10 cellular contexts compared by ENCODE assay signal in the genomic region with DNA sequence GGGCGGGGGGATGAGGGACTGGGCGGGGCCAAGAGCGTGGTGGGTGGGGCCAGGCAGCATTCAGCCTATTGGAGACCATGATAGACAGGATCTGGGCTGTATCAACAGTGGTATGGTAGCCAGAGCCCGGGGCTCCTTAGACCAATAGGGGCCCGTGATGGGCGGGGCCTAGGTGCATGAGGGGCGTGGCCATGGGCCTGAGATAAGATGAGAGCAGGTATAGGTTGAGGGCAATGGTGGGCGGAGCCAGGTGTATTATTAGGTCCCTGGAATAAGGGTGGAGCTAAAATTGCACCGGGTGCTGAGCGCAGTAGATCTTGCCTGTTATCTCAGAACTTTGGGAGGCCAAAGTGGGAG. TPM values are rescaled to one million over a fixed set of nuclear protein-coding genes. Genes with fewer than 3 reads are reported as not detected.
DNase-seq lines count a peak whose midpoint lies in the region; ATAC-seq, FAIRE-seq and TF ChIP-seq lines count a peak whose summit lies in the region.
"Had no signal": no experiment of that assay in that cellular context is flagged by ENCODE, and none has a peak within 500 bp of the region (broad histone marks: within the 10 kb centered on the region; RNA-seq: fewer than 3 reads in every experiment).

No MANE protein-coding gene starts in this region.

- TF ChIP-seq RAD21 in SK-N-SH (IDR thresholded peaks at IDR 0.05; ENCODE audit: low read length), result no peak

- CTCF ChIA-PET in SK-N-SH (lab: Yijun Ruan, JAX), result no interaction called here

- H3K27ac ChIP-seq in SK-N-SH (ENCODE audit: low read depth in 2 of 2, low read length in 1 of 2), result no peak overlapping the region
- H3K27ac ChIP-seq in RWPE2 (ENCODE audit: poor library complexity, severe bottlenecking), result no peak overlapping the region
- no peak overlapping the region for H3K27ac ChIP-seq in smooth muscle cell (ENCODE audit: low read depth)
- H3K27ac ChIP-seq: epithelial cell of prostate had no signal

- H3K4me3 ChIP-seq in SK-N-SH (ENCODE audit: low read depth in 2 of 2, low read length in 1 of 2) (no peak overlapping the region), RWPE2 (ENCODE audit: severe bottlenecking) (no peak overlapping the region), bronchial epithelial cell (ENCODE audit: low read depth, low read length) (no peak overlapping the region), smooth muscle cell (no peak overlapping the region)

- H3K27me3 ChIP-seq in SK-N-SH (ENCODE audit: insufficient read depth), result no peaks in the 10 kb centered on the region
- H3K27me3 ChIP-seq in RWPE2 (ENCODE audit: insufficient read depth, poor library complexity, severe bottlenecking), result no peaks in the 10 kb centered on the region
- H3K27me3 ChIP-seq in bronchial epithelial cell (ENCODE audit: control insufficient read depth, insufficient read depth, low read length), result no peaks in the 10 kb centered on the region
- H3K27me3 ChIP-seq in smooth muscle cell (ENCODE audit: low read depth), result no peaks in the 10 kb centered on the region

- H3K9ac ChIP-seq in SK-N-SH (no peak overlapping the region), smooth muscle cell (ENCODE audit: low read depth) (no peak overlapping the region)

- H3K9me3 ChIP-seq in SK-N-SH (no peaks in the 10 kb centered on the region), RWPE2 (ENCODE audit: severe bottlenecking) (no peaks in the 10 kb centered on the region), smooth muscle cell (replicated peaks; ENCODE audit: low read depth) (no peaks in the 10 kb centered on the region)

- no peaks in the 10 kb centered on the region for H3K9me2 ChIP-seq in SK-N-SH

- TF ChIP-seq CTCF in SK-N-SH (IDR thresholded peaks at IDR 0.05) (no peak), RWPE2 (IDR thresholded peaks at IDR 0.05; ENCODE audit: poor library complexity, severe bottlenecking) (no peak), bronchial epithelial cell (IDR thresholded peaks at IDR 0.05; ENCODE audit: insufficient read depth, low read length, severe bottlenecking) (no peak), smooth muscle cell (IDR thresholded peaks at IDR 0.05; ENCODE audit: borderline replicate concordance, insufficient read depth, poor library complexity, severe bottlenecking) (no peak)

- H3F3A ChIP-seq in SK-N-SH (replicated peaks; ENCODE audit: insufficient read depth) (peaks cover 2% of the 10 kb centered on the region), smooth muscle cell (ENCODE audit: low read depth) (no peaks in the 10 kb centered on the region)

- POLR2A ChIA-PET in SK-N-SH (lab: Yijun Ruan, JAX), result no interaction called here

- FAIRE-seq in bronchial epithelial cell (lab: Jason Lieb, UNC), result no peak

- 66% methylated on average over 10 of the region's 10 CpGs for WGBS in SK-N-SH (ENCODE audit: low lambda C conversion rate)
- WGBS in smooth muscle cell (ENCODE audit: low lambda C conversion rate), result 88% methylated on average over 7 of the region's 10 CpGs

- ATAC-seq in SK-N-SH treated with all-trans-retinoic acid at 6 μM for 48 hours, result no peak
- peak; percentile 48 for ATAC-seq in RWPE2 (ENCODE audit: low read depth)
- ATAC-seq in HG03571 (IDR thresholded peaks at IDR 0.05; ENCODE audit: unreplicated experiment), result no peak

- TF ChIP-seq EP300 in SK-N-SH (IDR thresholded peaks at IDR 0.05; ENCODE audit: borderline replicate concordance in 1 of 2, low read depth in 1 of 2, low read length in 1 of 2), result no peak

- H3K4me1 ChIP-seq in SK-N-SH (ENCODE audit: control insufficient read depth in 1 of 2, insufficient read depth in 2 of 2, low read depth in 1 of 2, low read length in 1 of 2) (peaks cover 0 to 26% of the 10 kb centered on the region in 2 experiments; a peak in 2 of 4 replicates), RWPE2 (ENCODE audit: insufficient read depth, poor library complexity, severe bottlenecking) (no peaks in the 10 kb centered on the region), smooth muscle cell (ENCODE audit: low read depth) (peaks cover 5% of the 10 kb centered on the region)

- H3K79me2 ChIP-seq in SK-N-SH (ENCODE audit: insufficient read depth) (no peaks in the 10 kb centered on the region), smooth muscle cell (ENCODE audit: low read depth) (no peaks in the 10 kb centered on the region)

- H3K4me2 ChIP-seq in SK-N-SH (no peak overlapping the region), smooth muscle cell (no peak overlapping the region)

- H3K36me3 ChIP-seq in SK-N-SH (replicated peaks in 1 of 2; ENCODE audit: control insufficient read depth in 1 of 2, insufficient read depth in 2 of 2, low read length in 1 of 2) (no peaks in the 10 kb centered on the region), RWPE2 (ENCODE audit: low read depth) (peaks cover 6% of the 10 kb centered on the region; the same call in 1 of the 2 replicates), bronchial epithelial cell (ENCODE audit: control insufficient read depth, insufficient read depth, low read length) (peaks cover 5% of the 10 kb centered on the region), smooth muscle cell (ENCODE audit: low read depth) (no peaks in the 10 kb centered on the region)

- H4K20me1 ChIP-seq in SK-N-SH (ENCODE audit: insufficient read depth) (no peaks in the 10 kb centered on the region), smooth muscle cell (ENCODE audit: low read depth) (no peaks in the 10 kb centered on the region)

- peak; percentile 72 for DNase-seq in SK-N-SH
- DNase-seq in RWPE2 (ENCODE audit: low spot score), result peak; percentile 83
- DNase-seq in bronchial epithelial cell (ENCODE audit: low read depth), result peak; percentile 13
- peak; percentile 70 to 79 for DNase-seq in stimulated activated CD8-positive, alpha-beta memory T cell treated with anti-CD3 and anti-CD28 coated beads, Interleukin-15, amount 100 ng/mL, for 48 hours (ENCODE audit: low read depth in 2 of 2)
- no peak for DNase-seq in AG08395 (ENCODE audit: low spot score)
- DNase-seq in smooth muscle cell (lab: John Stamatoyannopoulos, UW; ENCODE audit: unreplicated experiment), result no peak

- H2AFZ ChIP-seq in SK-N-SH (ENCODE audit: low read depth) (no peak overlapping the region), smooth muscle cell (ENCODE audit: low read depth) (no peak overlapping the region)

TF ChIP-seq in SK-N-SH, 30 proteins besides CTCF, POLR2A, EP300 and RAD21:
- no peak for TF ChIP-seq GATA2 (CRISPR knock-in tag; IDR thresholded peaks at IDR 0.05)
TF ChIP-seq in SK-N-SH: peak in this region for 0.

TF ChIP-seq in SK-N-SH treated with all-trans-retinoic acid at 6 μM for 48 hours, 23 proteins besides CTCF, POLR2A, EP300 and RAD21:
- no peak for TF ChIP-seq GLIS3 (CRISPR knock-in tag; IDR thresholded peaks at IDR 0.05)
- no peak for TF ChIP-seq SNAI2 (CRISPR knock-in tag; IDR thresholded peaks at IDR 0.05)
- TF ChIP-seq, protein P1, sequence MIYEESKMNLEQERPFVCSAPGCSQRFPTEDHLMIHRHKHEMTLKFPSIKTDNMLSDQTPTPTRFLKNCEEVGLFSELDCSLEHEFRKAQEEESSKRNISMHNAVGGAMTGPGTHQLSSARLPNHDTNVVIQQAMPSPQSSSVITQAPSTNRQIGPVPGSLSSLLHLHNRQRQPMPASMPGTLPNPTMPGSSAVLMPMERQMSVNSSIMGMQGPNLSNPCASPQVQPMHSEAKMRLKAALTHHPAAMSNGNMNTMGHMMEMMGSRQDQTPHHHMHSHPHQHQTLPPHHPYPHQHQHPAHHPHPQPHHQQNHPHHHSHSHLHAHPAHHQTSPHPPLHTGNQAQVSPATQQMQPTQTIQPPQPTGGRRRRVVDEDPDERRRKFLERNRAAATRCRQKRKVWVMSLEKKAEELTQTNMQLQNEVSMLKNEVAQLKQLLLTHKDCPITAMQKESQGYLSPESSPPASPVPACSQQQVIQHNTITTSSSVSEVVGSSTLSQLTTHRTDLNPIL (CRISPR knock-in tag; IDR thresholded peaks at IDR 0.05; ENCODE audit: low read depth), result no peak

RNA-seq across cellular contexts. Expression of a gene that starts 5.3 kb away (rescaled TPM):
- polyA plus RNA-seq in SK-N-SH (2012; rRNA removed), result 7.8 and 8.3 TPM in 2 replicates
- polyA plus RNA-seq in SK-N-SH (2012; cell fraction: cytosol; rRNA removed), result 3.1 and 3.9 TPM in 2 replicates
- 53.6 and 91.8 TPM in 2 replicates for polyA plus RNA-seq in SK-N-SH (2012; cell fraction: nucleus; rRNA removed)
- 6.8 and 13.8 TPM in 2 replicates for total RNA-seq in bronchial epithelial cell
- total RNA-seq in smooth muscle cell, result 4.1 and 5.0 TPM in 2 replicates
- polyA plus RNA-seq in smooth muscle cell, result 11.8 and 26.5 TPM in 2 replicates

RNA-seq across cellular contexts. Expression of a gene that starts 18.8 kb away (rescaled TPM):
- 152 and 279 TPM in 2 replicates for polyA plus RNA-seq in SK-N-SH (2012; rRNA removed)
- 125 and 167 TPM in 2 replicates for polyA plus RNA-seq in SK-N-SH (2012; cell fraction: cytosol; rRNA removed)
- polyA plus RNA-seq in SK-N-SH (2012; cell fraction: nucleus; rRNA removed), result 199 and 204 TPM in 2 replicates
- total RNA-seq in bronchial epithelial cell, result 96.9 and 189 TPM in 2 replicates
- 150 and 155 TPM in 2 replicates for total RNA-seq in smooth muscle cell
- polyA plus RNA-seq in smooth muscle cell, result 392 and 404 TPM in 2 replicates

RNA-seq across cellular contexts. Expression of a gene that starts 21.7 kb away (rescaled TPM):
- 2.8 and 4.2 TPM in 2 replicates for polyA plus RNA-seq in SK-N-SH (2012; rRNA removed)
- 1.7 and 2.5 TPM in 2 replicates for polyA plus RNA-seq in SK-N-SH (2012; cell fraction: cytosol; rRNA removed)
- polyA plus RNA-seq in SK-N-SH (2012; cell fraction: nucleus; rRNA removed), result 5.9 and 9.7 TPM in 2 replicates
- total RNA-seq in bronchial epithelial cell, result 9.0 and 11.8 TPM in 2 replicates
- 4.4 and 8.7 TPM in 2 replicates for total RNA-seq in smooth muscle cell
- polyA plus RNA-seq in smooth muscle cell, result 8.0 and 13.9 TPM in 2 replicates

RNA-seq across cellular contexts. Expression of a gene that starts 23.9 kb away (rescaled TPM):
- polyA plus RNA-seq in SK-N-SH (2012; rRNA removed), result not detected in 2 replicates
- polyA plus RNA-seq in SK-N-SH (2012; cell fraction: cytosol; rRNA removed), result not detected in 2 replicates
- not detected in 2 replicates for polyA plus RNA-seq in SK-N-SH (2012; cell fraction: nucleus; rRNA removed)
- not detected in 2 replicates for total RNA-seq in bronchial epithelial cell
- total RNA-seq in smooth muscle cell, result not detected in 2 replicates
- not detected in 2 replicates for polyA plus RNA-seq in smooth muscle cell
- total RNA-seq: RPMI7951 had no signal

RNA-seq across cellular contexts. Expression of a gene that starts 24.3 kb away (rescaled TPM):
- polyA plus RNA-seq in SK-N-SH (2012; rRNA removed) (138 and 145 TPM in 2 replicates), smooth muscle cell (232 and 301 TPM in 2 replicates)
- polyA plus RNA-seq in SK-N-SH (2012; cell fraction: cytosol; rRNA removed), result 38.8 and 61.9 TPM in 2 replicates
- polyA plus RNA-seq in SK-N-SH (2012; cell fraction: nucleus; rRNA removed), result 879 TPM in 2 replicates
- total RNA-seq in bronchial epithelial cell (54.8 and 65.9 TPM in 2 replicates), smooth muscle cell (112 and 133 TPM in 2 replicates)

Comparison
In these comparisons a context has a peak if more than half of its experiments do, and no peak if none do; other contexts are left out.
1. DNase-seq: peak in SK-N-SH (single experiment), RWPE2 (single experiment), bronchial epithelial cell (single experiment) and stimulated activated CD8-positive, alpha-beta memory T cell treated with anti-CD3 and anti-CD28 coated beads, Interleukin-15, amount 100 ng/mL, for 48 hours (2 of 2); none in AG08395 (single experiment) and smooth muscle cell (single experiment).